Comparison of ENCODE assay signal across 14 cellular contexts in the genomic region with DNA sequence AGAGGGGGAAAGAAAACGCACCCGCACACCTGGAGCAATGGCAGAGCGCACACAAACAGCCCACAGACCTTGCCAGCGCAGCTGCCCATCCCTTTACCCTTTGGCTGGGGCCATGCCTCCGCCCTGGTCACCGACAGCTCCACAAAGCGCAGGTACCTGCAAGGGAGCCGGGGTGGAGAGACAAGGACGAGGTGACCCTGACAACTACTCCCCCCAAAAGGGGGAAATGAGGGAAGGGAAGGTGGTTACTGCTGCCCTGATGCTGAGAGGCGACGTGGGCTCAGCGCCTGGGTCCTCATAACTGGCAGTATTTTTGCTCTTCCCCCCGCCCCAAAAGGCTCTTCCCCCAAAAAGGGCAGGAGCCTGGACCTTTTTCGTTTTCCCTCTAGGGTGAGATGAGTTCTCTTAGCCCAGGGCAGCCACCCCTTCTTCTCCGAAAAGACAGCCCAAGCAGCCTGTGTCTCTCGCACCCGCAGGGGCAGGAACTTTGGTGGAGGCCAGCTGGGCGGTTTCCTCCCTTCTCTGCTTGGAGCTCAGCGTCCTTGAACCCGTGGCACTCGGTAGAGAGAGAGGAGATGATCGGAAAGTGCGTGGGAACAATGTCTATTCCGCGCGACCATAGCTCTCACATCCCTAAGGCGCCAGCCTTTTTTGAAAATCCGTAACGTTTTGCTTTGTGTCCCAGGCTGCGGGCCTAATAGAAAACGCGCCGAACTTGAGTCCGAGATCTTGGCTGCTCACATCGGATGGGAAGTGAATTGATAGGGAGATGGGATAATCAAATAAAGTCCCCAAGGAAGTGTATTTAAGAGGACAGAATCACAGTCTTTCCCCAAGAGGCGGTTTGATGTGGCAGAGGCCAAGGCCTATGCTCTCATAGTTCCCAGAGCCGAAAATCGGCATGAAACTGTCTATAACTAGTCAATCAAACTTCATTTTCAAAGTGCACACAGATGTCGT. TPM values are rescaled to one million over a fixed set of nuclear protein-coding genes. Genes with fewer than 3 reads are reported as not detected.
DNase-seq lines count a peak whose midpoint lies in the region; ATAC-seq, FAIRE-seq and TF ChIP-seq lines count a peak whose summit lies in the region.
"Had no signal": no experiment of that assay in that cellular context is flagged by ENCODE, and none has a peak within 500 bp of the region (broad histone marks: within the 10 kb centered on the region; RNA-seq: fewer than 3 reads in every experiment).

No MANE protein-coding gene starts in this region.

- no peak for DNase-seq in CD14-positive monocyte (ENCODE audit: low spot score)
- peak; percentile 18 for DNase-seq in GM20000 (ENCODE audit: low spot score)
- no peak for DNase-seq in astrocyte (ENCODE audit: low read depth)
- no peak for DNase-seq in ureter (ENCODE audit: low spot score)
- DNase-seq in cortex of kidney (lab: John Stamatoyannopoulos, UW): no peak
- no peak for DNase-seq in hypothalamus (lab: John Stamatoyannopoulos, UW)
- DNase-seq: activated CD8-positive, alpha-beta T cell treated with anti-CD3 and anti-CD28 coated beads, Interleukin-2, amount 10 ng/mL, durations not matched to agents 7 days and 5 days; GF-D8; MV-4-11; NCI-H2171; SW 1271 had no signal

- H3K9me3 Mint-ChIP-seq in CD14-positive monocyte (peaks cover 4 to 48% (median 38%) of the 10 kb centered on the region in 7 donors), astrocyte (ENCODE audit: unreplicated experiment) (peaks cover 36% of the 10 kb centered on the region), nephron (peaks cover 5% of the 10 kb centered on the region)

- peaks cover 82% of the 10 kb centered on the region for H3K4me1 Mint-ChIP-seq in CD14-positive monocyte
- no peaks in the 10 kb centered on the region for H3K4me1 Mint-ChIP-seq in astrocyte (ENCODE audit: low read depth, unreplicated experiment)
- peaks cover 50% of the 10 kb centered on the region for H3K4me1 Mint-ChIP-seq in nephron

- H4K20me1 ChIP-seq in astrocyte (ENCODE audit: insufficient read depth, low read length): no peaks in the 10 kb centered on the region

- peaks cover 27% of the 10 kb centered on the region for H3K9me3 ChIP-seq in astrocyte (ENCODE audit: insufficient read depth, low read depth, low read length)

- H3K9ac ChIP-seq in astrocyte (ENCODE audit: low read length): no peak overlapping the region

- no peak overlapping the region for H3K27ac ChIP-seq in astrocyte (ENCODE audit: low read depth, low read length)
- H3K27ac ChIP-seq: C4-2B had no signal

- H3K27ac Mint-ChIP-seq in CD14-positive monocyte (peak overlapping the region in 1 of 7 donors; percentile 8), astrocyte (ENCODE audit: unreplicated experiment) (peak overlapping the region; percentile 62), nephron (no peak overlapping the region)
- H3K27ac Mint-ChIP-seq: activated CD8-positive, alpha-beta T cell treated with anti-CD3 and anti-CD28 coated beads, Interleukin-2, amount 10 ng/mL, durations not matched to agents 7 days and 5 days had no signal

- no peaks in the 10 kb centered on the region for H3K79me2 ChIP-seq in astrocyte (ENCODE audit: insufficient read depth, low read length)

- H3K27me3 ChIP-seq in astrocyte (ENCODE audit: insufficient read depth, low read length): peaks cover 95% of the 10 kb centered on the region

- peak overlapping the region; percentile 12 for H3K4me2 ChIP-seq in astrocyte (ENCODE audit: low read length)

- H3K27me3 Mint-ChIP-seq in CD14-positive monocyte (ENCODE audit: low read depth in 3 of 3) (peaks cover 96 to 100% (median 96%) of the 10 kb centered on the region in 3 donors), astrocyte (ENCODE audit: low read depth, unreplicated experiment) (peaks cover 85% of the 10 kb centered on the region), nephron (ENCODE audit: low read depth) (peaks cover 98% of the 10 kb centered on the region)

- no peak for TF ChIP-seq CTCF in CD14-positive monocyte (IDR thresholded peaks at IDR 0.05)
- TF ChIP-seq CTCF in GM20000 (IDR thresholded peaks at IDR 0.05; ENCODE audit: extremely low read depth, missing control alignments): no peak
- no peak for TF ChIP-seq CTCF in astrocyte (IDR thresholded peaks at IDR 0.05; ENCODE audit: insufficient read depth, low read depth, low read length)
- no peak for TF ChIP-seq CTCF in nephron (IDR thresholded peaks at IDR 0.05; ENCODE audit: unreplicated experiment in 3 of 3)

- intact Hi-C loops in CD14-positive monocyte (cut with micrococcal nuclease): no loop called here

- no peak overlapping the region for H3K4me3 ChIP-seq in astrocyte (ENCODE audit: insufficient read depth, low read depth, low read length)

- H2AFZ ChIP-seq in astrocyte (ENCODE audit: low read depth, low read length): no peak overlapping the region

- H3K36me3 Mint-ChIP-seq in CD14-positive monocyte (peaks cover 12 to 23% of the 10 kb centered on the region in 2 donors), astrocyte (ENCODE audit: low read depth, unreplicated experiment) (peaks cover 12% of the 10 kb centered on the region), nephron (ENCODE audit: low read depth) (no peaks in the 10 kb centered on the region)

- H3K36me3 ChIP-seq in astrocyte (ENCODE audit: insufficient read depth, low read length): no peaks in the 10 kb centered on the region

- no peak for FAIRE-seq in astrocyte (lab: Jason Lieb, UNC)

- H3K4me3 Mint-ChIP-seq in CD14-positive monocyte: peak overlapping the region; percentile 77 to 95
- no peak overlapping the region for H3K4me3 Mint-ChIP-seq in astrocyte (ENCODE audit: unreplicated experiment)
- H3K4me3 Mint-ChIP-seq in nephron: peak overlapping the region; percentile 53 to 67 (median 57)

- no peaks in the 10 kb centered on the region for H3K4me1 ChIP-seq in astrocyte (ENCODE audit: insufficient read depth, low read length)

- no peak for ATAC-seq in GM18907 (IDR thresholded peaks at IDR 0.05; ENCODE audit: unreplicated experiment)

RNA-seq across cellular contexts. Expression of gene NKX2-3, which starts 1.0 kb away (rescaled TPM):
- polyA plus RNA-seq in CD14-positive monocyte: not detected
- total RNA-seq in astrocyte (not detected in 2 replicates), ureter (not detected)
- total RNA-seq: activated CD8-positive, alpha-beta T cell treated with anti-CD3 and anti-CD28 coated beads, Interleukin-2, amount 10 ng/mL, durations not matched to agents 7 days and 5 days had no signal
